Comparison of ENCODE assay signal across 10 cellular contexts in the genomic region with DNA sequence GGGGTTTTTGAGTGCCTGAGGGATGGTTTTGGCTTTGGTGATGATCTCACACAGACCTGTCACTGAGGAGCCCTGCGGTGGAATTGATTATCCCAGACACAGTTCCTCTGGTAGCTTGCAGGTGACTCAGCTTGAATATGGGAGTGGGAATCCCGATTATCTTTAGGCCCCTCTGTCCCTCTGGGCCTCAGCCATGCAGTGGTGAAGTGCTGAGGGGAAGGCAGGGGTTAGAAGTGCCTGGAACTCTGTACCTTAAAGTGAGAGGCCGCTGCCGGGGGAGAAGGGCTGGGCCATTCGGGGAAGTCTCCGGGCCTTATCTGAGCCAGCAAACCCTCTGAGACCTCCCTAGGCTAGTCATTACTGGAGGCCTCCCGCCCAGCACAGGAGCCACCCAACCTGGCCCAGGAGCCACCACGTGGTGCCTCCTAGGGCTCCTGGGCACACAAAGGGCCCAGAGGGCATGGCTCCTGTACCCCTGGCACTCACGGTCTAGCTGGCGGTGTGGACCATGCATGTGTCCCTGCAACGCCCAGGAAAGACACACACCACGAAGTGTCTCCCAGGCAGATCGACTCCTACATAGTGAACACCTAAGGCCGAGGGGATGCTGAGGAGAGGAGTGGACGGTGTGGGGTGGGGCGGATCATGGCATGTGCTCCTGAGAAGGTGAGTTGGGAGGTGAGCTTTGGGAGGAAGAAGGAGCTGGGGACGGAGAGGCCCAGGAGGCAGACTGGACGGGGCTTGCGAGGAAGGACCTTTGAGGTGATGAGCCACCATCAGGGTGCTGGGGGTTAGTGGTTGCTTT. TPM values are rescaled to one million over a fixed set of nuclear protein-coding genes. Genes with fewer than 3 reads are reported as not detected.
DNase-seq lines count a peak whose midpoint lies in the region; ATAC-seq and TF ChIP-seq lines count a peak whose summit lies in the region.
"Had no signal": no experiment of that assay in that cellular context is flagged by ENCODE, and none has a peak within 500 bp of the region (broad histone marks: within the 10 kb centered on the region; RNA-seq: fewer than 3 reads in every experiment).

No MANE protein-coding gene starts in this region.

- peaks cover 68% of the 10 kb centered on the region for H3K79me2 ChIP-seq in H9 (ENCODE audit: insufficient read depth, low read length)

- ATAC-seq in activated CD8-positive, alpha-beta T cell treated with anti-CD3 and anti-CD28 coated beads for 36 hours = peak; percentile 28
- peak; percentile 72 for ATAC-seq in stimulated activated memory B cell treated with anti-CD40 and anti-IgM and Interleukin-4, amounts not matched to agents 10 μg/mL and 1 μg/mL and 100 μg/mL, for 72 hours
- ATAC-seq in omental fat pad (ENCODE audit: low FRiP score) (no peak), HG02642 (IDR thresholded peaks at IDR 0.05; ENCODE audit: poor library complexity, unreplicated experiment) (no peak), HG03039 (IDR thresholded peaks at IDR 0.05; ENCODE audit: unreplicated experiment) (no peak)

- no peak overlapping the region for H2AFZ ChIP-seq in H9 (ENCODE audit: low read length)

- H3K4me3 Mint-ChIP-seq in H9 = no peak overlapping the region
- peak overlapping the region; percentile 64 for H3K4me3 Mint-ChIP-seq in activated CD8-positive, alpha-beta T cell treated with anti-CD3 and anti-CD28 coated beads for 36 hours
- peak overlapping the region; percentile 71 for H3K4me3 Mint-ChIP-seq in stimulated activated memory B cell treated with anti-CD40 and anti-IgM and Interleukin-4, amounts not matched to agents 10 μg/mL and 1 μg/mL and 100 μg/mL, for 72 hours

- H3K14ac ChIP-seq in H9 (ENCODE audit: insufficient read depth, low read length) = peak overlapping the region; percentile 21

- H2BK120ac ChIP-seq in H9 (ENCODE audit: low read depth, low read length, poor library complexity, severe bottlenecking) = no peak overlapping the region

- no peaks in the 10 kb centered on the region; the same call in 1 of the 2 replicates for H3K27me3 Mint-ChIP-seq in H9 (ENCODE audit: low read depth)
- H3K27me3 Mint-ChIP-seq in activated CD8-positive, alpha-beta T cell treated with anti-CD3 and anti-CD28 coated beads for 36 hours = no peaks in the 10 kb centered on the region
- no peaks in the 10 kb centered on the region for H3K27me3 Mint-ChIP-seq in stimulated activated memory B cell treated with anti-CD40 and anti-IgM and Interleukin-4, amounts not matched to agents 10 μg/mL and 1 μg/mL and 100 μg/mL, for 72 hours

- H4K91ac ChIP-seq in H9 (ENCODE audit: insufficient read length, low read depth, low read length) = peak overlapping the region; percentile 43

- no peak overlapping the region for H2BK12ac ChIP-seq in H9 (ENCODE audit: insufficient read length, low read depth, low read length)

- H3K27ac Mint-ChIP-seq in H9 = peak overlapping the region; percentile 97 to 98 (median 98)
- H3K27ac Mint-ChIP-seq in activated CD8-positive, alpha-beta T cell treated with anti-CD3 and anti-CD28 coated beads for 36 hours = peak overlapping the region; percentile 84
- peak overlapping the region; percentile 90 for H3K27ac Mint-ChIP-seq in stimulated activated memory B cell treated with anti-CD40 and anti-IgM and Interleukin-4, amounts not matched to agents 10 μg/mL and 1 μg/mL and 100 μg/mL, for 72 hours

- POLR2A ChIA-PET in activated CD8-positive, alpha-beta T cell treated with anti-CD3 and anti-CD28 coated beads for 36 hours (lab: Charles Lee) = interaction anchor here (0.6 to 1.5 kb wide), 4 partner anchors 10 to 82 kb away, joined by 3 to 7 read pairs (median 4); partner anchors contain the start of gene TACR2

- peak overlapping the region; percentile 55 for H3K18ac ChIP-seq in H9 (ENCODE audit: insufficient read length, low read depth, low read length)

- no peak overlapping the region for H4K8ac ChIP-seq in H9 (replicated peaks; ENCODE audit: insufficient read length, low read depth, low read length)

- H3K9ac ChIP-seq in H9 (ENCODE audit: extremely low read depth, insufficient read length, low read length) = no peak overlapping the region

- peak overlapping the region in 1 of 2 donors; percentile 10 for H3K4me3 ChIP-seq in right atrium auricular region
- H3K4me3 ChIP-seq: SK-N-MC had no signal

- intact Hi-C loops in activated CD8-positive, alpha-beta T cell treated with anti-CD3 and anti-CD28 coated beads for 36 hours (cut with micrococcal nuclease) = no loop called here

- CTCF ChIA-PET in activated CD8-positive, alpha-beta T cell treated with anti-CD3 and anti-CD28 coated beads for 36 hours (lab: Charles Lee) = interaction anchor here (1.7 kb wide), 1 partner anchor 74 kb away, joined by 3 read pairs; no protein-coding TSS in a partner anchor

- no peak overlapping the region for H2AK5ac ChIP-seq in H9 (ENCODE audit: insufficient read length, low read length)

- peaks cover 42% of the 10 kb centered on the region for H3K4me1 ChIP-seq in H9 (ENCODE audit: insufficient read depth, low read length)
- peaks cover 0 to 99% of the 10 kb centered on the region in 2 donors for H3K4me1 ChIP-seq in right atrium auricular region

- H3K23ac ChIP-seq in H9 (ENCODE audit: insufficient read length, low read depth, low read length) = no peak overlapping the region

- H3K4ac ChIP-seq in H9 (ENCODE audit: low read depth, low read length) = peak overlapping the region; percentile 36; the same call in 1 of the 2 replicates

- peaks cover 4% of the 10 kb centered on the region for H3K79me1 ChIP-seq in H9 (ENCODE audit: insufficient read depth, low read depth, low read length, poor library complexity, severe bottlenecking)

- DNase-seq in H9 (peak; percentile 30), right atrium auricular region (ENCODE audit: low spot score) (no peak), omental fat pad (ENCODE audit: low spot score) (no peak), GF-D8 (lab: John Stamatoyannopoulos, UW) (no peak)
- no peak for DNase-seq in activated CD8-positive, alpha-beta T cell treated with anti-CD3 and anti-CD28 coated beads for 36 hours
- DNase-seq: effector CD4-positive, alpha-beta T cell had no signal

- H3K36me3 ChIP-seq in right atrium auricular region = no peaks in the 10 kb centered on the region

- H4K5ac ChIP-seq in H9 (ENCODE audit: insufficient read length, low read depth, low read length) = no peak overlapping the region

- no peak overlapping the region for H3T11ph ChIP-seq in H9 (ENCODE audit: low read length)

- H2BK15ac ChIP-seq in H9 (ENCODE audit: low read depth, low read length) = peak overlapping the region; percentile 70; the same call in 1 of the 2 replicates

- peak overlapping the region; percentile 1 for H2BK5ac ChIP-seq in H9 (ENCODE audit: insufficient read length, low read length)

- H3K27ac ChIP-seq in H9 (ENCODE audit: insufficient read length, low read depth, low read length) (no peak overlapping the region), right atrium auricular region (peak overlapping the region; percentile 79 to 90)
- H3K27ac ChIP-seq: SK-N-MC had no signal

- no peaks in the 10 kb centered on the region for H4K20me1 ChIP-seq in H9 (ENCODE audit: control insufficient read depth, insufficient read depth, insufficient read length)

- H3K4me2 ChIP-seq in H9 (ENCODE audit: insufficient read depth, insufficient read length, low read length) = no peak overlapping the region

- H3K56ac ChIP-seq in H9 (ENCODE audit: insufficient read length, low read depth, low read length) = no peak overlapping the region

- no peak for TF ChIP-seq CTCF in H9 (conservative IDR thresholded peaks at IDR 0.05)
- TF ChIP-seq CTCF in activated CD8-positive, alpha-beta T cell treated with anti-CD3 and anti-CD28 coated beads for 36 hours (IDR thresholded peaks at IDR 0.05) = no peak
- no peak for TF ChIP-seq CTCF in right atrium auricular region (IDR thresholded peaks at IDR 0.05)
- no peak for TF ChIP-seq CTCF in omental fat pad (IDR thresholded peaks at IDR 0.05)

- no peaks in the 10 kb centered on the region for H3K9me3 Mint-ChIP-seq in H9
- H3K9me3 Mint-ChIP-seq in activated CD8-positive, alpha-beta T cell treated with anti-CD3 and anti-CD28 coated beads for 36 hours = no peaks in the 10 kb centered on the region
- H3K9me3 Mint-ChIP-seq in stimulated activated memory B cell treated with anti-CD40 and anti-IgM and Interleukin-4, amounts not matched to agents 10 μg/mL and 1 μg/mL and 100 μg/mL, for 72 hours = no peaks in the 10 kb centered on the region

- WGBS in H9 (ENCODE audit: extremely low coverage, insufficient read length, low lambda C conversion rate) = no CpG with 5 or more reads among the region's 19 CpGs

- no peaks in the 10 kb centered on the region for H3K23me2 ChIP-seq in H9 (ENCODE audit: insufficient read length, low read depth, low read length, poor library complexity, severe bottlenecking)

- H3K9me3 ChIP-seq in H9 (ENCODE audit: control insufficient read depth, low read depth, low read length) = no peaks in the 10 kb centered on the region
- no peaks in the 10 kb centered on the region for H3K9me3 ChIP-seq in right atrium auricular region

- peaks cover 5 to 8% (median 7%) of the 10 kb centered on the region in 3 experiments; a peak in 6 of 7 replicates for H3K36me3 Mint-ChIP-seq in H9 (ENCODE audit: insufficient read depth in 1 of 3, low read depth in 3 of 3)
- H3K36me3 Mint-ChIP-seq in activated CD8-positive, alpha-beta T cell treated with anti-CD3 and anti-CD28 coated beads for 36 hours (ENCODE audit: low read depth) = peaks cover 44% of the 10 kb centered on the region
- H3K36me3 Mint-ChIP-seq in stimulated activated memory B cell treated with anti-CD40 and anti-IgM and Interleukin-4, amounts not matched to agents 10 μg/mL and 1 μg/mL and 100 μg/mL, for 72 hours = peaks cover 26% of the 10 kb centered on the region

- no peak overlapping the region for H2BK20ac ChIP-seq in H9 (ENCODE audit: low read depth, low read length, poor library complexity, severe bottlenecking)

- H3K27me3 ChIP-seq in H9 (ENCODE audit: insufficient read depth, low read length) = no peaks in the 10 kb centered on the region
- H3K27me3 ChIP-seq in right atrium auricular region = no peaks in the 10 kb centered on the region

- H3K4me1 Mint-ChIP-seq in H9 = peaks cover 69 to 80% of the 10 kb centered on the region in 2 experiments
- peaks cover 58% of the 10 kb centered on the region for H3K4me1 Mint-ChIP-seq in activated CD8-positive, alpha-beta T cell treated with anti-CD3 and anti-CD28 coated beads for 36 hours (ENCODE audit: low read depth)
- peaks cover 71% of the 10 kb centered on the region for H3K4me1 Mint-ChIP-seq in stimulated activated memory B cell treated with anti-CD40 and anti-IgM and Interleukin-4, amounts not matched to agents 10 μg/mL and 1 μg/mL and 100 μg/mL, for 72 hours

RNA-seq across cellular contexts. Expression of gene HK1, which starts 56.2 kb away (rescaled TPM):
- total RNA-seq in H9 (2021) (98.8 and 104 TPM in 2 replicates), right atrium auricular region (100 to 1,000 TPM; 186 to 228 TPM), omental fat pad (10 to 100 TPM; 38.0 to 93.2 (median 50.6) TPM)
- total RNA-seq in activated CD8-positive, alpha-beta T cell treated with anti-CD3 and anti-CD28 coated beads for 36 hours = 100 to 1,000 TPM; 314 to 325 TPM

Comparison
In these comparisons a context has a peak if more than half of its experiments do, and no peak if none do; other contexts are left out.
1. H3K4me3 Mint-ChIP-seq: peak in activated CD8-positive, alpha-beta T cell treated with anti-CD3 and anti-CD28 coated beads for 36 hours (single experiment) and stimulated activated memory B cell treated with anti-CD40 and anti-IgM and Interleukin-4, amounts not matched to agents 10 μg/mL and 1 μg/mL and 100 μg/mL, for 72 hours (single experiment); none in H9 (0 of 2).
2. ATAC-seq: peak in activated CD8-positive, alpha-beta T cell treated with anti-CD3 and anti-CD28 coated beads for 36 hours (single experiment) and stimulated activated memory B cell treated with anti-CD40 and anti-IgM and Interleukin-4, amounts not matched to agents 10 μg/mL and 1 μg/mL and 100 μg/mL, for 72 hours (single experiment); none in omental fat pad (single experiment), HG02642 (single experiment) and HG03039 (single experiment).
3. Peak in every context shown above with its lines, with median percentiles within 50 percentile points of each other: H3K27ac Mint-ChIP-seq.